In genomic region chr7:129434846-129435318, GRCh38 we compare ENCODE assay signal across 8 cellular contexts. TPM values are rescaled to one million over a fixed set of nuclear protein-coding genes. Genes with fewer than 3 reads are reported as not detected.
DNase-seq lines count a peak whose midpoint lies in the region; ATAC-seq and TF ChIP-seq lines count a peak whose summit lies in the region.

No MANE protein-coding gene starts in this region.

- POLR2A ChIA-PET in PC-3 (lab: Charles Lee; ENCODE audit: unreplicated experiment) = interaction anchor here (0.6 to 1.5 kb wide), 3 partner anchors 15 to 36 kb away, joined by 3 to 5 read pairs (median 5); no protein-coding TSS in a partner anchor

- no TSS peak for BruUV-seq in PC-3 (replicated peaks; lab: Mats Ljungman, UMichigan)

- no peaks in the 10 kb centered on the region for H3K36me3 ChIP-seq in PC-3 (ENCODE audit: low read depth, low read length)
- H3K36me3 ChIP-seq in colonic mucosa = no peaks in the 10 kb centered on the region
- H3K36me3 ChIP-seq in urinary bladder (ENCODE audit: insufficient read depth) = no peaks in the 10 kb centered on the region

- H3K4me3 ChIP-seq in PC-3 (ENCODE audit: low read length) (peak overlapping the region; percentile 77), colonic mucosa (peak overlapping the region; percentile 97), urinary bladder (ENCODE audit: low read depth, low read length) (peak overlapping the region; percentile 67)

- H3K9me3 ChIP-seq in PC-3 (ENCODE audit: low read length) (no peaks in the 10 kb centered on the region), colonic mucosa (no peaks in the 10 kb centered on the region)

- H4K20me1 ChIP-seq in PC-3 (ENCODE audit: low read length) = no peaks in the 10 kb centered on the region

- CTCF ChIA-PET in PC-3 (lab: Charles Lee) = interaction anchor here (1.3 to 2.2 kb wide), 4 partner anchors 59 to 271 kb away, joined by 6 to 8 read pairs (median 8); no protein-coding TSS in a partner anchor

- no peaks in the 10 kb centered on the region for H3K9me2 ChIP-seq in PC-3 (replicated peaks; ENCODE audit: low read length)

- DNase-seq in activated CD4-positive, alpha-beta T cell treated with anti-CD3 and anti-CD28 coated beads, Interleukin-2, amount 50 U/mL, for 48 hours = peak; percentile 7 to 9
- DNase-seq in activated CD4-positive, alpha-beta T cell treated with anti-CD3 and anti-CD28 coated beads, Interleukin-2, amount 50 U/mL, for 1 hour = no peak
- DNase-seq in PC-3 (no peak), colonic mucosa (no peak), lung microvascular endothelial cell (ENCODE audit: low read depth in 2 of 2) (peak; percentile 20 to 28), superior temporal gyrus (ENCODE audit: extremely low spot score) (no peak)

- peak overlapping the region; percentile 98 for H3K4me2 ChIP-seq in PC-3 (ENCODE audit: low read length)

- peaks cover 26% of the 10 kb centered on the region for H3K79me2 ChIP-seq in PC-3 (ENCODE audit: low read length)

- H3K27me3 ChIP-seq in PC-3 (ENCODE audit: low read length) (no peaks in the 10 kb centered on the region), colonic mucosa (no peaks in the 10 kb centered on the region)

- H2AFZ ChIP-seq in PC-3 (ENCODE audit: low read length) = peak overlapping the region; percentile 95

- peaks cover 6% of the 10 kb centered on the region for H3F3A ChIP-seq in PC-3 (ENCODE audit: low read length, unreplicated experiment)

- H3K4me1 ChIP-seq in PC-3 (ENCODE audit: insufficient read depth, low read length) (peaks cover 40% of the 10 kb centered on the region), colonic mucosa (no peaks in the 10 kb centered on the region), urinary bladder (ENCODE audit: insufficient read depth) (no peaks in the 10 kb centered on the region)

- TF ChIP-seq CTCF in PC-3 (conservative IDR thresholded peaks at IDR 0.05; ENCODE audit: low read depth, low read length) (no peak), colonic mucosa (IDR thresholded peaks at IDR 0.05) (no peak)

- H3K9ac ChIP-seq in PC-3 (ENCODE audit: low read length) (peak overlapping the region; percentile 75), colonic mucosa (ENCODE audit: low read depth in 2 of 2, low read length in 2 of 2) (peak overlapping the region; percentile 64 to 73)

- ATAC-seq in PC-3 = peak; percentile 11
- no peak for ATAC-seq in HG03342 (IDR thresholded peaks at IDR 0.05; ENCODE audit: unreplicated experiment)

- H3K27ac ChIP-seq in PC-3 (ENCODE audit: low read length) = no peak overlapping the region
- no peak overlapping the region for H3K27ac ChIP-seq in colonic mucosa
- H3K27ac ChIP-seq in urinary bladder (ENCODE audit: low read depth) = no peak overlapping the region

- intact Hi-C loops in PC-3 (cut with micrococcal nuclease) (loop anchor here (1.0 to 2.0 kb wide), 2 partner anchors 34 to 68 kb away; no protein-coding TSS in a partner anchor), colonic mucosa (cut with DNase I) (no loop called here)

- WGBS in urinary bladder = 2% methylated on average over 25 of the region's 25 CpGs

RNA-seq across cellular contexts. Expression of gene STRIP2, which starts 0.7 kb away (rescaled TPM):
- total RNA-seq in PC-3 (2014; rRNA removed) (7.5 and 8.0 TPM in 2 replicates), colonic mucosa (1 to 10 TPM; 1.9 to 4.7 TPM), lung microvascular endothelial cell (1.8 and 2.6 TPM in 2 replicates), urinary bladder (4.1 TPM)
- 0.44 TPM for polyA plus RNA-seq in urinary bladder

Comparison
In these comparisons a context has a peak if more than half of its experiments do, and no peak if none do; other contexts are left out.
1. DNase-seq: peak in activated CD4-positive, alpha-beta T cell treated with anti-CD3 and anti-CD28 coated beads, Interleukin-2, amount 50 U/mL, for 48 hours (2 of 2) and lung microvascular endothelial cell (2 of 2); none in activated CD4-positive, alpha-beta T cell treated with anti-CD3 and anti-CD28 coated beads, Interleukin-2, amount 50 U/mL, for 1 hour (single experiment), PC-3 (single experiment), colonic mucosa (single experiment) and superior temporal gyrus (single experiment).
2. Peak in every context shown above with its lines, with median percentiles within 50 percentile points of each other: H3K4me3 ChIP-seq.